19 cellular contexts compared by ENCODE assay signal in the genomic region with DNA sequence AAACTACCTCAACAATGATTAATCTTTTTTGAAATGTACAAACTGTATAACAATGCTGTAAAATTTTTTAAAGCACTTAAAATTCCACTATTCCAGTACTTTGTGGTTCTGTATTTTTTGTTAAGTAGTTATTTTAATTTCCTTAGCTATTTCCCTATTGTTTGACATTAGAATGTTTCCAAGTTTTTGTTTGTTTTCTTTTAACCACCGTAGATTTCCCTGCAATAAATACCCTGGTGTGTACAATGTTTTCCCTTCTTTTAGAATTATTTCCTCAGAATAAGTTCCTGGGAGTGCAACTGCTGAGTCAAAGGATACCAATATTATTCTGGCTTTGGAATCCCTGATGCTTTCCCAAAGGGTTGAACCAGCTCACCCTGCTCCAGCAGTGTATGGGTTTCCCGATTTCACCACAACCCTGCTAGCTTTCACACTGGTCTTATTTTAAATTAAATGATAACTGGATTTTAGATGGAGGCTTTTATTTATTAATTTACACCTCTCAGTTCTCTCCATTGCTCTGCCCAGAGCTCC. TPM values are rescaled to one million over a fixed set of nuclear protein-coding genes. Genes with fewer than 3 reads are reported as not detected.
"Had no signal": no experiment of that assay in that cellular context is flagged by ENCODE, and none has a peak within 500 bp of the region (broad histone marks: within the 10 kb centered on the region; RNA-seq: fewer than 3 reads in every experiment).

No MANE protein-coding gene starts in this region.

- H3K4me3 ChIP-seq: body of pancreas, cardiac muscle cell, gastroesophageal sphincter, left ventricle myocardium inferior, right atrium auricular region, tibial artery had no signal

- DNase-seq: activated CD4-positive, alpha-beta T cell treated with anti-CD3 and anti-CD28 coated beads for 1 hour; activated CD4-positive, alpha-beta T cell treated with anti-CD3 and anti-CD28 coated beads, Interleukin-2, amount 50 U/mL, for 1 hour; activated CD8-positive, alpha-beta T cell treated with anti-CD3 and anti-CD28 coated beads, Interleukin-2, amount 10 ng/mL, durations not matched to agents 7 days and 5 days; activated gamma-delta T cell treated with Interleukin-2 at 50 U/mL for 16 hours; anterior cingulate cortex; body of pancreas; erythroblast; hypothalamus; left ventricle myocardium inferior; mammary epithelial cell; midbrain; natural killer cell; stimulated activated CD4-positive, alpha-beta T cell treated with anti-CD3 and anti-CD28 coated beads, Interleukin-12 subunit alpha, Interleukin-12 subunit beta, amount 100 ng/mL, for 4 hours; stimulated activated CD4-positive, alpha-beta T cell treated with anti-CD3 and anti-CD28 coated beads, Interleukin-4, amount 100 ng/mL, for 4 hours; T-cell; tibial artery had no signal

- H3K27me3 ChIP-seq: body of pancreas, cardiac muscle cell, gastroesophageal sphincter, right atrium auricular region, tibial artery had no signal

- ATAC-seq: activated CD8-positive, alpha-beta T cell treated with anti-CD3 and anti-CD28 coated beads, Interleukin-2, amount 10 ng/mL, durations not matched to agents 7 days and 5 days; body of pancreas; gastroesophageal sphincter; natural killer cell; T-cell had no signal

- H3K4me1 ChIP-seq: body of pancreas had no signal

- H3K9me3 ChIP-seq: body of pancreas, gastroesophageal sphincter, left ventricle myocardium inferior, right atrium auricular region, tibial artery had no signal

- H3K36me3 ChIP-seq: cardiac muscle cell, gastroesophageal sphincter, left ventricle myocardium inferior, right atrium auricular region, tibial artery had no signal

- H3K27ac ChIP-seq: body of pancreas, cardiac muscle cell, right atrium auricular region, tibial artery had no signal

RNA-seq across cellular contexts. Expression of gene ANGPTL2, which starts 20.6 kb away (rescaled TPM):
- total RNA-seq: activated CD8-positive, alpha-beta T cell treated with anti-CD3 and anti-CD28 coated beads, Interleukin-2, amount 10 ng/mL, durations not matched to agents 7 days and 5 days; natural killer cell had no signal
- polyA plus RNA-seq: mammary epithelial cell had no signal
